ENCODE assay signal across 1 cellular context in genomic region chr11:737366-737765, GRCh38.
A peak's percentile ranks its signal among the peaks of the same experiment; 100 is the strongest.
TF ChIP-seq lines count a peak whose summit lies in the region.

No MANE protein-coding gene starts in this region.

TF ChIP-seq in HepG2, 621 proteins besides CTCF, POLR2A, EP300 and RAD21:
- TF ChIP-seq TFAP4 (IDR thresholded peaks at IDR 0.05; ENCODE audit: borderline replicate concordance, low read depth) (peak; percentile 52; the same call in 1 of the 2 replicates), SALL1 (CRISPR knock-in tag; IDR thresholded peaks at IDR 0.05) (no peak), PLRG1 (conservative IDR thresholded peaks at IDR 0.05) (no peak), ZNF136 (CRISPR knock-in tag; IDR thresholded peaks at IDR 0.05; ENCODE audit: low read depth) (no peak), KLF11 (CRISPR knock-in tag; IDR thresholded peaks at IDR 0.05) (no peak), ZNF720 (CRISPR knock-in tag; IDR thresholded peaks at IDR 0.05) (no peak), CSRNP2 (CRISPR knock-in tag; conservative IDR thresholded peaks at IDR 0.05; ENCODE audit: low read depth) (no peak), ZNF563 (CRISPR knock-in tag; IDR thresholded peaks at IDR 0.05) (no peak), ZFX (CRISPR knock-in tag; IDR thresholded peaks at IDR 0.05; ENCODE audit: low read depth) (peak; percentile 22; the same call in 1 of the 2 replicates), NCOR1 (IDR thresholded peaks at IDR 0.05; ENCODE audit: borderline replicate concordance, low read length) (no peak), NR2F2 (IDR thresholded peaks at IDR 0.05; ENCODE audit: borderline replicate concordance, low read depth) (no peak), ZNF331 (CRISPR knock-in tag; IDR thresholded peaks at IDR 0.05) (no peak), ZNF382 (CRISPR knock-in tag; IDR thresholded peaks at IDR 0.05; ENCODE audit: borderline replicate concordance) (no peak), ZNF343 (CRISPR knock-in tag; IDR thresholded peaks at IDR 0.05) (no peak), ZNF121 (CRISPR knock-in tag; IDR thresholded peaks at IDR 0.05) (no peak), ZNF781 (CRISPR knock-in tag; IDR thresholded peaks at IDR 0.05; ENCODE audit: borderline replicate concordance, not compliant biosample characterization) (no peak), ZNF644 (CRISPR knock-in tag; IDR thresholded peaks at IDR 0.05; ENCODE audit: low read depth) (no peak), DMTF1 (CRISPR knock-in tag; IDR thresholded peaks at IDR 0.05) (no peak), HDAC1 (CRISPR knock-in tag; IDR thresholded peaks at IDR 0.05) (no peak), ZSCAN22 (CRISPR knock-in tag; IDR thresholded peaks at IDR 0.05) (no peak), ZNF775 (CRISPR knock-in tag; IDR thresholded peaks at IDR 0.05; ENCODE audit: borderline replicate concordance) (no peak)
- TF ChIP-seq, protein P1, sequence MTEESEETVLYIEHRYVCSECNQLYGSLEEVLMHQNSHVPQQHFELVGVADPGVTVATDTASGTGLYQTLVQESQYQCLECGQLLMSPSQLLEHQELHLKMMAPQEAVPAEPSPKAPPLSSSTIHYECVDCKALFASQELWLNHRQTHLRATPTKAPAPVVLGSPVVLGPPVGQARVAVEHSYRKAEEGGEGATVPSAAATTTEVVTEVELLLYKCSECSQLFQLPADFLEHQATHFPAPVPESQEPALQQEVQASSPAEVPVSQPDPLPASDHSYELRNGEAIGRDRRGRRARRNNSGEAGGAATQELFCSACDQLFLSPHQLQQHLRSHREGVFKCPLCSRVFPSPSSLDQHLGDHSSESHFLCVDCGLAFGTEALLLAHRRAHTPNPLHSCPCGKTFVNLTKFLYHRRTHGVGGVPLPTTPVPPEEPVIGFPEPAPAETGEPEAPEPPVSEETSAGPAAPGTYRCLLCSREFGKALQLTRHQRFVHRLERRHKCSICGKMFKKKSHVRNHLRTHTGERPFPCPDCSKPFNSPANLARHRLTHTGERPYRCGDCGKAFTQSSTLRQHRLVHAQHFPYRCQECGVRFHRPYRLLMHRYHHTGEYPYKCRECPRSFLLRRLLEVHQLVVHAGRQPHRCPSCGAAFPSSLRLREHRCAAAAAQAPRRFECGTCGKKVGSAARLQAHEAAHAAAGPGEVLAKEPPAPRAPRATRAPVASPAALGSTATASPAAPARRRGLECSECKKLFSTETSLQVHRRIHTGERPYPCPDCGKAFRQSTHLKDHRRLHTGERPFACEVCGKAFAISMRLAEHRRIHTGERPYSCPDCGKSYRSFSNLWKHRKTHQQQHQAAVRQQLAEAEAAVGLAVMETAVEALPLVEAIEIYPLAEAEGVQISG (CRISPR knock-in tag; IDR thresholded peaks at IDR 0.05): 0 out of 2 replicates have a peak, but pooled peaks have one; percentile 28
- TF ChIP-seq, protein P2, sequence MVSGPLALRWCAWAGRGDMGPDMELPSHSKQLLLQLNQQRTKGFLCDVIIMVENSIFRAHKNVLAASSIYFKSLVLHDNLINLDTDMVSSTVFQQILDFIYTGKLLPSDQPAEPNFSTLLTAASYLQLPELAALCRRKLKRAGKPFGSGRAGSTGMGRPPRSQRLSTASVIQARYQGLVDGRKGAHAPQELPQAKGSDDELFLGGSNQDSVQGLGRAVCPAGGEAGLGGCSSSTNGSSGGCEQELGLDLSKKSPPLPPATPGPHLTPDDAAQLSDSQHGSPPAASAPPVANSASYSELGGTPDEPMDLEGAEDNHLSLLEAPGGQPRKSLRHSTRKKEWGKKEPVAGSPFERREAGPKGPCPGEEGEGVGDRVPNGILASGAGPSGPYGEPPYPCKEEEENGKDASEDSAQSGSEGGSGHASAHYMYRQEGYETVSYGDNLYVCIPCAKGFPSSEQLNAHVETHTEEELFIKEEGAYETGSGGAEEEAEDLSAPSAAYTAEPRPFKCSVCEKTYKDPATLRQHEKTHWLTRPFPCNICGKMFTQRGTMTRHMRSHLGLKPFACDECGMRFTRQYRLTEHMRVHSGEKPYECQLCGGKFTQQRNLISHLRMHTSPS (CRISPR knock-in tag; IDR thresholded peaks at IDR 0.05; ENCODE audit: low read depth): no peak
- TF ChIP-seq, protein P3, sequence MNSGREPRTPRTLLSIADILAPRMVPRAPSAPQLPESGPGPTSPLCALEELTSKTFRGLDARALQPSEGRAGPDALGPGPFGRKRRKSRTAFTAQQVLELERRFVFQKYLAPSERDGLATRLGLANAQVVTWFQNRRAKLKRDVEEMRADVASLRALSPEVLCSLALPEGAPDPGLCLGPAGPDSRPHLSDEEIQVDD (CRISPR knock-in tag; IDR thresholded peaks at IDR 0.05; ENCODE audit: borderline replicate concordance): no peak
